ENCODE assay signal across 1 cellular context in the genomic region with DNA sequence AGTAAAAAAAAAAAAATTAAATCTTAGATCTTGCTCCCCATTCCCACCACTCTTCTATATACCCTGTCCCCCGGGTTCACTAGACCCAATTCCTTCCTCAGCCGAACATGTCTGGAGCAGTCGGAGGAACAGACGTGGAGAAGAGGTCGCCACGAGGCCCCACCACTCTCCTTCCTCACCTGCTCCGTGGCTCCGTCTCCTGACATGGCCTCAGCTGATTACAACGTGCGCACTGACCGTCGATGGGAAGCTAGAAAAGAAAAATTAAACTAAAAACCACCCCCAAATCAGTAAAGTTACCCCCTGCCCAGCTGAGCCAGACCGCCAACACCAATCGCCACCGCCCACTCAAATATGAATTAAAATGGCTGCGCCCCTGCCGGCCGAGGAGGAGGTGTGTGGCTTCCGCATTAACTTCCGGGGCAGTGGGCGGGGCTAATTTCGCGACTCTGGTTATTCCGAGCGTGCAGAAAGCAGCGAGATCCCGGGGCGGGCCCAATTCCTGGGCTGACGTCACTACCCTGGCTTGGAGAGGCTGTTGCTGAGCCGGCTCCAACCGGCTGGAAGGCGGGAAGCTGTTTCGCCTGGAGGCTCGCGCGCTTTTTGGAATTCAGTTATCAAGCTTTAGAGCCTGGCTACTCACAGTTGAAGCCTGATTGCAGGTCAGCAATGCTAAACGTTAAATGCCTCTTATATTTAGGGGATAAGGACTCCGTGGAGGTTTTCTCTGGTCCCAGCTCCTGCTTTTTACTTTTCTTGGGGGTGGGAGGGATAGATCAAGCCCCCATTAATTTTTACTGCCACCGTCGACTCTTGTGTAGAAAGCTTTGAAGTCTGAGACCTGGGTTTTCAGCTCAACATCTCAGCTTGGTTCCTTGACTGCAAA.
TF ChIP-seq lines count a peak whose summit lies in the region.

A gene (minus strand): TSS at position 361 of the 886 bp plus-strand sequence. CDS start 155 bp downstream, at position 206.

TF ChIP-seq in HepG2, 621 proteins besides CTCF, POLR2A, EP300 and RAD21 (continued from another document and continues in another):
- TF ChIP-seq, protein P1, sequence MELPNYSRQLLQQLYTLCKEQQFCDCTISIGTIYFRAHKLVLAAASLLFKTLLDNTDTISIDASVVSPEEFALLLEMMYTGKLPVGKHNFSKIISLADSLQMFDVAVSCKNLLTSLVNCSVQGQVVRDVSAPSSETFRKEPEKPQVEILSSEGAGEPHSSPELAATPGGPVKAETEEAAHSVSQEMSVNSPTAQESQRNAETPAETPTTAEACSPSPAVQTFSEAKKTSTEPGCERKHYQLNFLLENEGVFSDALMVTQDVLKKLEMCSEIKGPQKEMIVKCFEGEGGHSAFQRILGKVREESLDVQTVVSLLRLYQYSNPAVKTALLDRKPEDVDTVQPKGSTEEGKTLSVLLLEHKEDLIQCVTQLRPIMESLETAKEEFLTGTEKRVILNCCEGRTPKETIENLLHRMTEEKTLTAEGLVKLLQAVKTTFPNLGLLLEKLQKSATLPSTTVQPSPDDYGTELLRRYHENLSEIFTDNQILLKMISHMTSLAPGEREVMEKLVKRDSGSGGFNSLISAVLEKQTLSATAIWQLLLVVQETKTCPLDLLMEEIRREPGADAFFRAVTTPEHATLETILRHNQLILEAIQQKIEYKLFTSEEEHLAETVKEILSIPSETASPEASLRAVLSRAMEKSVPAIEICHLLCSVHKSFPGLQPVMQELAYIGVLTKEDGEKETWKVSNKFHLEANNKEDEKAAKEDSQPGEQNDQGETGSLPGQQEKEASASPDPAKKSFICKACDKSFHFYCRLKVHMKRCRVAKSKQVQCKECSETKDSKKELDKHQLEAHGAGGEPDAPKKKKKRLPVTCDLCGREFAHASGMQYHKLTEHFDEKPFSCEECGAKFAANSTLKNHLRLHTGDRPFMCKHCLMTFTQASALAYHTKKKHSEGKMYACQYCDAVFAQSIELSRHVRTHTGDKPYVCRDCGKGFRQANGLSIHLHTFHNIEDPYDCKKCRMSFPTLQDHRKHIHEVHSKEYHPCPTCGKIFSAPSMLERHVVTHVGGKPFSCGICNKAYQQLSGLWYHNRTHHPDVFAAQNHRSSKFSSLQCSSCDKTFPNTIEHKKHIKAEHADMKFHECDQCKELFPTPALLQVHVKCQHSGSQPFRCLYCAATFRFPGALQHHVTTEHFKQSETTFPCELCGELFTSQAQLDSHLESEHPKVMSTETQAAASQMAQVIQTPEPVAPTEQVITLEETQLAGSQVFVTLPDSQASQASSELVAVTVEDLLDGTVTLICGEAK (IDR thresholded peaks at IDR 0.05): peak; percentile 36; the same call in 1 of the 2 replicates
- TF ChIP-seq, protein P1 (CRISPR knock-in tag; IDR thresholded peaks at IDR 0.05): no peak; the same call in 1 of the 2 replicates
- no peak for TF ChIP-seq MBNL3 (CRISPR knock-in tag; conservative IDR thresholded peaks at IDR 0.05)
- TF ChIP-seq ZNF567 (CRISPR knock-in tag; IDR thresholded peaks at IDR 0.05; ENCODE audit: borderline replicate concordance): peak; percentile 71; the same call in 1 of the 2 replicates
- TF ChIP-seq, protein P2, sequence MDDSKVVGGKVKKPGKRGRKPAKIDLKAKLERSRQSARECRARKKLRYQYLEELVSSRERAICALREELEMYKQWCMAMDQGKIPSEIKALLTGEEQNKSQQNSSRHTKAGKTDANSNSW (CRISPR knock-in tag; IDR thresholded peaks at IDR 0.05; ENCODE audit: borderline replicate concordance): no peak
- peak; percentile 71 for TF ChIP-seq FOSL2 (CRISPR knock-in tag; IDR thresholded peaks at IDR 0.05)
- TF ChIP-seq CCAR2 (optimal IDR thresholded peaks at IDR 0.05; ENCODE audit: low read depth, low read length): no peak
- TF ChIP-seq, protein P3, sequence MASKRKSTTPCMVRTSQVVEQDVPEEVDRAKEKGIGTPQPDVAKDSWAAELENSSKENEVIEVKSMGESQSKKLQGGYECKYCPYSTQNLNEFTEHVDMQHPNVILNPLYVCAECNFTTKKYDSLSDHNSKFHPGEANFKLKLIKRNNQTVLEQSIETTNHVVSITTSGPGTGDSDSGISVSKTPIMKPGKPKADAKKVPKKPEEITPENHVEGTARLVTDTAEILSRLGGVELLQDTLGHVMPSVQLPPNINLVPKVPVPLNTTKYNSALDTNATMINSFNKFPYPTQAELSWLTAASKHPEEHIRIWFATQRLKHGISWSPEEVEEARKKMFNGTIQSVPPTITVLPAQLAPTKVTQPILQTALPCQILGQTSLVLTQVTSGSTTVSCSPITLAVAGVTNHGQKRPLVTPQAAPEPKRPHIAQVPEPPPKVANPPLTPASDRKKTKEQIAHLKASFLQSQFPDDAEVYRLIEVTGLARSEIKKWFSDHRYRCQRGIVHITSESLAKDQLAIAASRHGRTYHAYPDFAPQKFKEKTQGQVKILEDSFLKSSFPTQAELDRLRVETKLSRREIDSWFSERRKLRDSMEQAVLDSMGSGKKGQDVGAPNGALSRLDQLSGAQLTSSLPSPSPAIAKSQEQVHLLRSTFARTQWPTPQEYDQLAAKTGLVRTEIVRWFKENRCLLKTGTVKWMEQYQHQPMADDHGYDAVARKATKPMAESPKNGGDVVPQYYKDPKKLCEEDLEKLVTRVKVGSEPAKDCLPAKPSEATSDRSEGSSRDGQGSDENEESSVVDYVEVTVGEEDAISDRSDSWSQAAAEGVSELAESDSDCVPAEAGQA (IDR thresholded peaks at IDR 0.05; ENCODE audit: low read depth): peak; percentile 79
- TF ChIP-seq, protein P3 (CRISPR knock-in tag; IDR thresholded peaks at IDR 0.05; ENCODE audit: borderline replicate concordance): 0 out of 2 replicates have a peak, but pooled peaks have one; percentile 48
- no peak for TF ChIP-seq SMC3 (IDR thresholded peaks at IDR 0.05; ENCODE audit: low read length)
- no peak for TF ChIP-seq JARID2 (CRISPR knock-in tag; IDR thresholded peaks at IDR 0.05; ENCODE audit: insufficient replicate concordance)
- TF ChIP-seq ZNF572 (CRISPR knock-in tag; IDR thresholded peaks at IDR 0.05): peak; percentile 90; the same call in 1 of the 2 replicates
- no peak for TF ChIP-seq PRPF4 (IDR thresholded peaks at IDR 0.05; ENCODE audit: low read depth, low read length, poor library complexity, severe bottlenecking)
- TF ChIP-seq ZNF883 (CRISPR knock-in tag; IDR thresholded peaks at IDR 0.05; ENCODE audit: not compliant biosample characterization): no peak
- TF ChIP-seq PHB2 (IDR thresholded peaks at IDR 0.05; ENCODE audit: partially characterized antibody): no peak
- 0 out of 2 replicates have a peak, but pooled peaks have one; percentile 24 for TF ChIP-seq ZNF337 (CRISPR knock-in tag; IDR thresholded peaks at IDR 0.05; ENCODE audit: borderline replicate concordance, low read depth)
- TF ChIP-seq ZFX (CRISPR knock-in tag; IDR thresholded peaks at IDR 0.05; ENCODE audit: low read depth): peak; percentile 80
- TF ChIP-seq ZNF33A (CRISPR knock-in tag; IDR thresholded peaks at IDR 0.05; ENCODE audit: borderline replicate concordance): no peak
- TF ChIP-seq ETV6 (CRISPR knock-in tag; conservative IDR thresholded peaks at IDR 0.05): peak; percentile 83; the same call in 1 of the 2 replicates
- TF ChIP-seq CENPX (CRISPR knock-in tag; IDR thresholded peaks at IDR 0.05): no peak
- no peak for TF ChIP-seq ZSCAN29 (CRISPR knock-in tag; conservative IDR thresholded peaks at IDR 0.05)
- TF ChIP-seq SALL1 (CRISPR knock-in tag; IDR thresholded peaks at IDR 0.05): peak; percentile 68; the same call in 1 of the 2 replicates
- TF ChIP-seq AHR (CRISPR knock-in tag; IDR thresholded peaks at IDR 0.05): no peak
- TF ChIP-seq TMF1 (CRISPR knock-in tag; IDR thresholded peaks at IDR 0.05; ENCODE audit: low read depth): peak; percentile 46; the same call in 1 of the 2 replicates
- TF ChIP-seq NBN (conservative IDR thresholded peaks at IDR 0.05): no peak
- no peak for TF ChIP-seq ZNF207 (IDR thresholded peaks at IDR 0.05; ENCODE audit: borderline replicate concordance)
- TF ChIP-seq, protein P4, sequence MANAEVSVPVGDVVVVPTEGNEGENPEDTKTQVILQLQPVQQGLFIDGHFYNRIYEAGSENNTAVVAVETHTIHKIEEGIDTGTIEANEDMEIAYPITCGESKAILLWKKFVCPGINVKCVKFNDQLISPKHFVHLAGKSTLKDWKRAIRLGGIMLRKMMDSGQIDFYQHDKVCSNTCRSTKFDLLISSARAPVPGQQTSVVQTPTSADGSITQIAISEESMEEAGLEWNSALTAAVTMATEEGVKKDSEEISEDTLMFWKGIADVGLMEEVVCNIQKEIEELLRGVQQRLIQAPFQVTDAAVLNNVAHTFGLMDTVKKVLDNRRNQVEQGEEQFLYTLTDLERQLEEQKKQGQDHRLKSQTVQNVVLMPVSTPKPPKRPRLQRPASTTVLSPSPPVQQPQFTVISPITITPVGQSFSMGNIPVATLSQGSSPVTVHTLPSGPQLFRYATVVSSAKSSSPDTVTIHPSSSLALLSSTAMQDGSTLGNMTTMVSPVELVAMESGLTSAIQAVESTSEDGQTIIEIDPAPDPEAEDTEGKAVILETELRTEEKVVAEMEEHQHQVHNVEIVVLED (CRISPR knock-in tag; IDR thresholded peaks at IDR 0.05; ENCODE audit: borderline replicate concordance): peak; percentile 69; the same call in 1 of the 2 replicates
- no peak for TF ChIP-seq GATA4 (IDR thresholded peaks at IDR 0.05; ENCODE audit: borderline replicate concordance, low read depth)
- peak; percentile 84 for TF ChIP-seq TAF1 (CRISPR knock-in tag; IDR thresholded peaks at IDR 0.05)
- TF ChIP-seq, protein P5, sequence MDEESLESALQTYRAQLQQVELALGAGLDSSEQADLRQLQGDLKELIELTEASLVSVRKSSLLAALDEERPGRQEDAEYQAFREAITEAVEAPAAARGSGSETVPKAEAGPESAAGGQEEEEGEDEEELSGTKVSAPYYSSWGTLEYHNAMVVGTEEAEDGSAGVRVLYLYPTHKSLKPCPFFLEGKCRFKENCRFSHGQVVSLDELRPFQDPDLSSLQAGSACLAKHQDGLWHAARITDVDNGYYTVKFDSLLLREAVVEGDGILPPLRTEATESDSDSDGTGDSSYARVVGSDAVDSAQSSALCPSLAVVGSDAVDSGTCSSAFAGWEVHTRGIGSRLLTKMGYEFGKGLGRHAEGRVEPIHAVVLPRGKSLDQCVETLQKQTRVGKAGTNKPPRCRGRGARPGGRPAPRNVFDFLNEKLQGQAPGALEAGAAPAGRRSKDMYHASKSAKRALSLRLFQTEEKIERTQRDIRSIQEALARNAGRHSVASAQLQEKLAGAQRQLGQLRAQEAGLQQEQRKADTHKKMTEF (CRISPR knock-in tag; IDR thresholded peaks at IDR 0.05): peak; percentile 86
- TF ChIP-seq, protein P6, sequence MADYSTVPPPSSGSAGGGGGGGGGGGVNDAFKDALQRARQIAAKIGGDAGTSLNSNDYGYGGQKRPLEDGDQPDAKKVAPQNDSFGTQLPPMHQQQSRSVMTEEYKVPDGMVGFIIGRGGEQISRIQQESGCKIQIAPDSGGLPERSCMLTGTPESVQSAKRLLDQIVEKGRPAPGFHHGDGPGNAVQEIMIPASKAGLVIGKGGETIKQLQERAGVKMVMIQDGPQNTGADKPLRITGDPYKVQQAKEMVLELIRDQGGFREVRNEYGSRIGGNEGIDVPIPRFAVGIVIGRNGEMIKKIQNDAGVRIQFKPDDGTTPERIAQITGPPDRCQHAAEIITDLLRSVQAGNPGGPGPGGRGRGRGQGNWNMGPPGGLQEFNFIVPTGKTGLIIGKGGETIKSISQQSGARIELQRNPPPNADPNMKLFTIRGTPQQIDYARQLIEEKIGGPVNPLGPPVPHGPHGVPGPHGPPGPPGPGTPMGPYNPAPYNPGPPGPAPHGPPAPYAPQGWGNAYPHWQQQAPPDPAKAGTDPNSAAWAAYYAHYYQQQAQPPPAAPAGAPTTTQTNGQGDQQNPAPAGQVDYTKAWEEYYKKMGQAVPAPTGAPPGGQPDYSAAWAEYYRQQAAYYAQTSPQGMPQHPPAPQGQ (CRISPR knock-in tag; IDR thresholded peaks at IDR 0.05; ENCODE audit: borderline replicate concordance): no peak
- 0 out of 2 replicates have a peak, but pooled peaks have one; percentile 34 for TF ChIP-seq GFI1 (CRISPR knock-in tag; IDR thresholded peaks at IDR 0.05; ENCODE audit: borderline replicate concordance)
- 0 out of 2 replicates have a peak, but pooled peaks have one; percentile 43 for TF ChIP-seq ZNF772 (CRISPR knock-in tag; IDR thresholded peaks at IDR 0.05)
- peak; percentile 76; the same call in 1 of the 2 replicates for TF ChIP-seq ZBTB21 (CRISPR knock-in tag; IDR thresholded peaks at IDR 0.05)
- TF ChIP-seq TBX2 (CRISPR knock-in tag; IDR thresholded peaks at IDR 0.05; ENCODE audit: borderline replicate concordance): peak; percentile 80; the same call in 1 of the 2 replicates
- no peak for TF ChIP-seq WIZ (CRISPR knock-in tag; IDR thresholded peaks at IDR 0.05)
